In the genomic region with DNA sequence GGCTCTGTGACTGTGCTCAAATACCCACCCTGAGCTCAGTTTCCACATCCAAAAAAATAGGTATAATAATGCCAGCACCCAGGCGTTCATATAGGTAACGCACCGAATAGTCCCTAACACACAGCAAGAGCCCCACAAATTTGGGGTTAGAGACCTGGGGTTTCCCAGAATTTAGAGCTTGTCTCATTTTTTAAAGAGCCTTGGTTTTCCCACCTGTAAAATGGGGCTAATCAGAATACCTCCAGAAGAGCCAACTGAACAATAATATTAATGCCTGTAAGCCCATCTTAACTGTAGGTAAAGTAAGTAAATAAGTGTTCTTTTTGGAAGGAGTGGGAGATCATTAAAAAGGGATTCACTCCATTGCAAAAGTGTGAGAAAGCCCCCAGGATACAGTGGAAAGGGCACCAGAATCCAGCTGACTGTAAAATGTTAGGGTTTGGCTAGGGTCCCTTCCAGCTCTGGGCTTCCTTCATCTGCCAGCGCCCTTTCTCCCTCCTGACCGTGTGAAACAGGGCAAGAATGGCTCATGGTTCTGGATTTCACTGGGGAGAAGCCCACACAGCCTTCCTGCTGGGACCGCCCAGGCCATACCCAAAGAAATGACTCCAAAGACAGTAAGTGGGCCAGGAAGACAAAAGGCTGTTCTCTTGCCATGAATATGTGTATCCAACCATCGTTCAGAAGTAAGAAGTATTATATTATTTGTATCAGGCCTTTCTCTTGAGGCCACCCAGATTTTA, we compare ENCODE assay signal across 10 cellular contexts. TPM values are rescaled to one million over a fixed set of nuclear protein-coding genes. Genes with fewer than 3 reads are reported as not detected.
DNase-seq lines count a peak whose midpoint lies in the region; ATAC-seq lines count a peak whose summit lies in the region.
"Had no signal": no experiment of that assay in that cellular context is flagged by ENCODE, and none has a peak within 500 bp of the region (broad histone marks: within the 10 kb centered on the region; RNA-seq: fewer than 3 reads in every experiment).

No MANE protein-coding gene starts in this region.

- H3K4me3 ChIP-seq in stomach smooth muscle (ENCODE audit: low read length in 2 of 2): peak overlapping the region; percentile 68 to 92

- no peaks in the 10 kb centered on the region for H3K9me3 ChIP-seq in stomach smooth muscle (ENCODE audit: control insufficient read depth in 2 of 2, low read length in 2 of 2)

- peaks cover 32% of the 10 kb centered on the region for H3K27me3 Mint-ChIP-seq in T-helper 1 cell treated with Interleukin-12 subunit alpha and Interleukin-12 subunit beta and Interleukin-4 antibody, amounts not matched to agents 30 μg/mL and 1 μg/mL, for 36 hours (ENCODE audit: low read depth)
- H3K27me3 Mint-ChIP-seq in activated naive CD8-positive, alpha-beta T cell treated with anti-CD3 and anti-CD28 coated beads, Interleukin-2, amount 50 U/mL, for 24 hours: peaks cover 13% of the 10 kb centered on the region
- peaks cover 2 to 24% (median 16%) of the 10 kb centered on the region in 3 donors for H3K27me3 Mint-ChIP-seq in immature natural killer cell (ENCODE audit: low read depth in 3 of 3)

- no peaks in the 10 kb centered on the region for H3K36me3 ChIP-seq in stomach smooth muscle (ENCODE audit: control insufficient read depth in 2 of 2, insufficient read depth in 2 of 2, low read length in 2 of 2)

- peaks cover 6% of the 10 kb centered on the region for H3K4me1 Mint-ChIP-seq in T-helper 1 cell treated with Interleukin-12 subunit alpha and Interleukin-12 subunit beta and Interleukin-4 antibody, amounts not matched to agents 30 μg/mL and 1 μg/mL, for 36 hours (ENCODE audit: low read depth)
- H3K4me1 Mint-ChIP-seq in activated naive CD8-positive, alpha-beta T cell treated with anti-CD3 and anti-CD28 coated beads, Interleukin-2, amount 50 U/mL, for 24 hours: peaks cover 8% of the 10 kb centered on the region
- peaks cover 9 to 11% of the 10 kb centered on the region in 2 donors for H3K4me1 Mint-ChIP-seq in immature natural killer cell

- DNase-seq in T-helper 1 cell: no peak
- DNase-seq in activated naive CD8-positive, alpha-beta T cell treated with anti-CD3 and anti-CD28 coated beads, Interleukin-2, amount 50 U/mL, for 24 hours: no peak
- DNase-seq in immature natural killer cell: no peak
- no peak for DNase-seq in SIG-M5 (lab: John Stamatoyannopoulos, UW)
- DNase-seq in NCI-H345 treated with DMSO at 0.1 percent for 48 hours (lab: John Stamatoyannopoulos, UW; ENCODE audit: unreplicated experiment): no peak
- DNase-seq in SW480 (ENCODE audit: low spot score): no peak
- DNase-seq: NCI-H1417 treated with DMSO at 0.1 percent for 48 hours; stimulated activated naive B cell treated with anti-CD40 and anti-IgM and Interleukin-4, amounts not matched to agents 10 μg/mL and 1 μg/mL and 100 μg/mL, for 72 hours had no signal

- H3K27me3 ChIP-seq in stomach smooth muscle (ENCODE audit: control insufficient read depth in 1 of 2, insufficient read depth in 2 of 2, low read length in 2 of 2): no peaks in the 10 kb centered on the region

- no peak for ATAC-seq in activated naive CD8-positive, alpha-beta T cell treated with anti-CD3 and anti-CD28 coated beads, Interleukin-2, amount 50 U/mL, for 24 hours

- H3K4me3 Mint-ChIP-seq in T-helper 1 cell treated with Interleukin-12 subunit alpha and Interleukin-12 subunit beta and Interleukin-4 antibody, amounts not matched to agents 30 μg/mL and 1 μg/mL, for 36 hours: peak overlapping the region; percentile 21
- H3K4me3 Mint-ChIP-seq in activated naive CD8-positive, alpha-beta T cell treated with anti-CD3 and anti-CD28 coated beads, Interleukin-2, amount 50 U/mL, for 24 hours: peak overlapping the region; percentile 34
- peak overlapping the region; percentile 45 to 93 (median 89) for H3K4me3 Mint-ChIP-seq in immature natural killer cell

- peak overlapping the region; percentile 62 for H3K27ac ChIP-seq in stomach smooth muscle (ENCODE audit: low read length)

- peaks cover 33% of the 10 kb centered on the region for H3K4me1 ChIP-seq in stomach smooth muscle (ENCODE audit: control insufficient read depth, insufficient read depth, low read length)

- no peaks in the 10 kb centered on the region for H3K9me3 Mint-ChIP-seq in T-helper 1 cell treated with Interleukin-12 subunit alpha and Interleukin-12 subunit beta and Interleukin-4 antibody, amounts not matched to agents 30 μg/mL and 1 μg/mL, for 36 hours
- H3K9me3 Mint-ChIP-seq in activated naive CD8-positive, alpha-beta T cell treated with anti-CD3 and anti-CD28 coated beads, Interleukin-2, amount 50 U/mL, for 24 hours: no peaks in the 10 kb centered on the region
- H3K9me3 Mint-ChIP-seq in immature natural killer cell: no peaks in the 10 kb centered on the region
- H3K9me3 Mint-ChIP-seq: stimulated activated naive B cell treated with anti-CD40 and anti-IgM and Interleukin-4, amounts not matched to agents 10 μg/mL and 1 μg/mL and 100 μg/mL, for 72 hours had no signal

- no peak overlapping the region for H3K27ac Mint-ChIP-seq in T-helper 1 cell treated with Interleukin-12 subunit alpha and Interleukin-12 subunit beta and Interleukin-4 antibody, amounts not matched to agents 30 μg/mL and 1 μg/mL, for 36 hours
- H3K27ac Mint-ChIP-seq in activated naive CD8-positive, alpha-beta T cell treated with anti-CD3 and anti-CD28 coated beads, Interleukin-2, amount 50 U/mL, for 24 hours: no peak overlapping the region
- H3K27ac Mint-ChIP-seq in immature natural killer cell: peak overlapping the region in 1 of 6 donors; percentile 57
- H3K27ac Mint-ChIP-seq: stimulated activated naive B cell treated with anti-CD40 and anti-IgM and Interleukin-4, amounts not matched to agents 10 μg/mL and 1 μg/mL and 100 μg/mL, for 72 hours had no signal

- H3K9ac ChIP-seq in stomach smooth muscle (ENCODE audit: low read length in 2 of 2): peak overlapping the region; percentile 47 to 76

- H3K36me3 Mint-ChIP-seq in T-helper 1 cell treated with Interleukin-12 subunit alpha and Interleukin-12 subunit beta and Interleukin-4 antibody, amounts not matched to agents 30 μg/mL and 1 μg/mL, for 36 hours (ENCODE audit: low read depth): no peaks in the 10 kb centered on the region
- no peaks in the 10 kb centered on the region for H3K36me3 Mint-ChIP-seq in activated naive CD8-positive, alpha-beta T cell treated with anti-CD3 and anti-CD28 coated beads, Interleukin-2, amount 50 U/mL, for 24 hours (ENCODE audit: low read depth)
- H3K36me3 Mint-ChIP-seq in immature natural killer cell: no peaks in the 10 kb centered on the region
- H3K36me3 Mint-ChIP-seq: stimulated activated naive B cell treated with anti-CD40 and anti-IgM and Interleukin-4, amounts not matched to agents 10 μg/mL and 1 μg/mL and 100 μg/mL, for 72 hours had no signal

RNA-seq across cellular contexts. Expression of gene MTURN, which starts 2.1 kb away (rescaled TPM):
- polyA plus RNA-seq in immature natural killer cell: 10 to 100 TPM in 1 of 3 donors, 1 to 10 TPM in 2; 7.1 to 11.0 (median 7.2) TPM

Comparison
In these comparisons a context has a peak if more than half of its experiments do, and no peak if none do; other contexts are left out.
1. H3K4me3 Mint-ChIP-seq: peak in every context shown above with its lines; median percentile 89 in immature natural killer cell; 34 in activated naive CD8-positive, alpha-beta T cell treated with anti-CD3 and anti-CD28 coated beads, Interleukin-2, amount 50 U/mL, for 24 hours; 21 in T-helper 1 cell treated with Interleukin-12 subunit alpha and Interleukin-12 subunit beta and Interleukin-4 antibody, amounts not matched to agents 30 μg/mL and 1 μg/mL, for 36 hours.